Comparison of ENCODE assay signal across 1 cellular context in genomic region chr19:55227241-55228014, GRCh38.
TF ChIP-seq lines count a peak whose summit lies in the region.

No MANE protein-coding gene starts in this region.

TF ChIP-seq in K562, 482 proteins besides CTCF, POLR2A, EP300 and RAD21:
- TF ChIP-seq TBL1XR1 (IDR thresholded peaks at IDR 0.05; ENCODE audit: low read length in 2 of 2), result no peak
- TF ChIP-seq TBP (optimal IDR thresholded peaks at IDR 0.05; ENCODE audit: low read depth, low read length), result no peak
- TF ChIP-seq ZFP30 (CRISPR knock-in tag; IDR thresholded peaks at IDR 0.05; ENCODE audit: borderline replicate concordance), result no peak
- no peak for TF ChIP-seq TCF7 (IDR thresholded peaks at IDR 0.05; ENCODE audit: borderline replicate concordance)
- TF ChIP-seq POLR2AphosphoS2 (IDR thresholded peaks at IDR 0.05; ENCODE audit: low read length), result no peak
- no peak for TF ChIP-seq ZNF316 (IDR thresholded peaks at IDR 0.05)
- no peak for TF ChIP-seq RHOXF2B (CRISPR knock-in tag; conservative IDR thresholded peaks at IDR 0.05)
- no peak for TF ChIP-seq PHB2 (IDR thresholded peaks at IDR 0.05; ENCODE audit: low read depth)
- TF ChIP-seq NR3C1 (CRISPR knock-in tag; IDR thresholded peaks at IDR 0.05), result 0 out of 2 replicates have a peak, but pooled peaks have one; percentile 40
- TF ChIP-seq YBX1 (IDR thresholded peaks at IDR 0.05), result no peak
- TF ChIP-seq FOXJ3 (CRISPR knock-in tag; IDR thresholded peaks at IDR 0.05), result no peak
- no peak for TF ChIP-seq SMARCC2 (IDR thresholded peaks at IDR 0.05; ENCODE audit: low read depth)
- no peak for TF ChIP-seq TAF15 (IDR thresholded peaks at IDR 0.05; ENCODE audit: low read depth, low read length)
- no peak for TF ChIP-seq PREB (CRISPR knock-in tag; IDR thresholded peaks at IDR 0.05)
- no peak for TF ChIP-seq MCM7 (IDR thresholded peaks at IDR 0.05)
- TF ChIP-seq POLR2G (IDR thresholded peaks at IDR 0.05; ENCODE audit: low read depth, low read length), result peak; percentile 75
- no peak for TF ChIP-seq TOE1 (IDR thresholded peaks at IDR 0.05; ENCODE audit: borderline replicate concordance)
- TF ChIP-seq TOE1 (CRISPR knock-in tag; IDR thresholded peaks at IDR 0.05; ENCODE audit: borderline replicate concordance, low read depth), result no peak
- TF ChIP-seq CEBPZ (IDR thresholded peaks at IDR 0.05; ENCODE audit: borderline replicate concordance, low read depth, low read length), result no peak
- no peak for TF ChIP-seq OTX1 (CRISPR knock-in tag; IDR thresholded peaks at IDR 0.05)
- no peak for TF ChIP-seq CBFB (CRISPR knock-in tag; IDR thresholded peaks at IDR 0.05)
- TF ChIP-seq FOXK2 (conservative IDR thresholded peaks at IDR 0.05 in 1 of 2, IDR thresholded peaks at IDR 0.05 in 1 of 2; ENCODE audit: low read depth in 2 of 2), result no peak
- TF ChIP-seq RBFOX2 (IDR thresholded peaks at IDR 0.05; ENCODE audit: low read depth, low read length), result peak; percentile 16; the same call in 1 of the 2 replicates
- TF ChIP-seq ZNF592 (IDR thresholded peaks at IDR 0.05), result no peak
- TF ChIP-seq SUPT5H (IDR thresholded peaks at IDR 0.05), result 0 out of 2 replicates have a peak, but pooled peaks have one; percentile 33
- 0 out of 2 replicates have a peak, but pooled peaks have one; percentile 22 for TF ChIP-seq ARID4B (CRISPR knock-in tag; IDR thresholded peaks at IDR 0.05)
- TF ChIP-seq RBM22 (IDR thresholded peaks at IDR 0.05; ENCODE audit: low read depth, low read length, poor library complexity, severe bottlenecking), result peak; percentile 16
- no peak for TF ChIP-seq KLF6 (CRISPR knock-in tag; IDR thresholded peaks at IDR 0.05; ENCODE audit: borderline replicate concordance)
- TF ChIP-seq GTF2A2 (tag; IDR thresholded peaks at IDR 0.05), result no peak
- TF ChIP-seq ZKSCAN1 (IDR thresholded peaks at IDR 0.05; ENCODE audit: low read depth, low read length), result peak; percentile 64; the same call in 1 of the 2 replicates
- no peak for TF ChIP-seq THRA (IDR thresholded peaks at IDR 0.05)
